ENCODE assay signal across 10 cellular contexts in genomic region chr5:89397096-89397495, GRCh38.
DNase-seq lines count a peak whose midpoint lies in the region; ATAC-seq, FAIRE-seq and TF ChIP-seq lines count a peak whose summit lies in the region.
"Had no signal": no experiment of that assay in that cellular context is flagged by ENCODE, and none has a peak within 500 bp of the region (broad histone marks: within the 10 kb centered on the region; RNA-seq: fewer than 3 reads in every experiment).

No MANE protein-coding gene starts in this region.

- peaks cover 14% of the 10 kb centered on the region; the same call in 1 of the 2 replicates for H3F3A ChIP-seq in GM23248 (ENCODE audit: insufficient read depth)
- peaks cover 11% of the 10 kb centered on the region for H3F3A ChIP-seq in MM.1S (ENCODE audit: insufficient read depth, low read length)

- H3K4me1 ChIP-seq in GM23248 (ENCODE audit: insufficient read depth) (peaks cover 28% of the 10 kb centered on the region), MM.1S (ENCODE audit: low read length) (peaks cover 17% of the 10 kb centered on the region), left lung (peaks cover 0 to 20% of the 10 kb centered on the region in 2 donors), HAP-1 (peaks cover 4% of the 10 kb centered on the region; the same call in 1 of the 2 replicates)
- H3K4me1 ChIP-seq in effector memory CD4-positive, alpha-beta T cell (ENCODE audit: control insufficient read depth, insufficient read depth, low read length, poor library complexity, severe bottlenecking): no peaks in the 10 kb centered on the region

- H3K27me3 ChIP-seq in GM23248 (replicated peaks; ENCODE audit: insufficient read depth) (no peaks in the 10 kb centered on the region), MM.1S (replicated peaks; ENCODE audit: insufficient read depth, low read length) (no peaks in the 10 kb centered on the region), left lung (no peaks in the 10 kb centered on the region), HAP-1 (ENCODE audit: low read depth) (no peaks in the 10 kb centered on the region)
- no peaks in the 10 kb centered on the region for H3K27me3 ChIP-seq in effector memory CD4-positive, alpha-beta T cell (replicated peaks; ENCODE audit: control insufficient read depth, insufficient read depth, low read length, poor library complexity, severe bottlenecking)

- H3K4me2 ChIP-seq in GM23248 (ENCODE audit: unreplicated experiment) (no peak overlapping the region), MM.1S (ENCODE audit: low read depth, low read length) (peak overlapping the region; percentile 56)

- H3K36me3 Mint-ChIP-seq in activated CD4-positive, alpha-beta T cell treated with anti-CD3 and anti-CD28 coated beads, Interleukin-2, amount 10 ng/mL, durations not matched to agents 7 days and 5 days (ENCODE audit: low read depth): no peaks in the 10 kb centered on the region
- H3K36me3 Mint-ChIP-seq: stimulated activated effector memory CD8-positive, alpha-beta T cell treated with anti-CD3 and anti-CD28 coated beads, Interleukin-12 subunit alpha, Interleukin-12 subunit beta, amount 100 ng/mL, for 72 hours had no signal

- in situ Hi-C loops in GM23248 (cut with MboI): no loop called here
- in situ Hi-C loops in HAP-1 (cut with MboI; ENCODE audit: low sequenced_read_pairs): no loop called here

- H3K79me2 ChIP-seq in GM23248 (ENCODE audit: insufficient read depth) (no peaks in the 10 kb centered on the region), MM.1S (ENCODE audit: low read length) (no peaks in the 10 kb centered on the region)

- intact Hi-C loops in left lung (cut with DNase I): no loop called here

- H3K4me3 ChIP-seq in GM23248 (no peak overlapping the region), MM.1S (ENCODE audit: low read length) (no peak overlapping the region), left lung (no peak overlapping the region), HAP-1 (no peak overlapping the region)
- no peak overlapping the region for H3K4me3 ChIP-seq in effector memory CD4-positive, alpha-beta T cell (ENCODE audit: insufficient read depth, low read depth, low read length, poor library complexity, severe bottlenecking)

- no peak for TF ChIP-seq CTCF in MM.1S (IDR thresholded peaks at IDR 0.05; ENCODE audit: low read length)
- no peak for TF ChIP-seq CTCF in left lung (IDR thresholded peaks at IDR 0.05)

- no peak overlapping the region for H3K27ac ChIP-seq in GM23248
- peak overlapping the region; percentile 61; the same call in 1 of the 2 replicates for H3K27ac ChIP-seq in MM.1S (ENCODE audit: low read length)
- peak overlapping the region; percentile 8 to 91 for H3K27ac ChIP-seq in left lung
- H3K27ac ChIP-seq in effector memory CD4-positive, alpha-beta T cell (ENCODE audit: insufficient read depth, low read length, poor library complexity, severe bottlenecking): no peak overlapping the region

- H3K9me2 ChIP-seq in GM23248 (ENCODE audit: insufficient read depth): no peaks in the 10 kb centered on the region
- no peaks in the 10 kb centered on the region for H3K9me2 ChIP-seq in MM.1S (replicated peaks; ENCODE audit: insufficient read depth, low read length)

- H3K9me3 Mint-ChIP-seq in activated CD4-positive, alpha-beta T cell treated with anti-CD3 and anti-CD28 coated beads, Interleukin-2, amount 10 ng/mL, durations not matched to agents 7 days and 5 days: no peaks in the 10 kb centered on the region

- H2AFZ ChIP-seq in GM23248 (no peak overlapping the region), MM.1S (ENCODE audit: low read length) (peak overlapping the region; percentile 57)

- H3K9me3 ChIP-seq in GM23248 (ENCODE audit: low read depth) (no peaks in the 10 kb centered on the region), MM.1S (replicated peaks; ENCODE audit: insufficient read depth, low read length) (no peaks in the 10 kb centered on the region), left lung (no peaks in the 10 kb centered on the region), HAP-1 (no peaks in the 10 kb centered on the region)
- H3K9me3 ChIP-seq in effector memory CD4-positive, alpha-beta T cell (ENCODE audit: control insufficient read depth, low read length): no peaks in the 10 kb centered on the region

- POLR2A ChIA-PET in activated CD4-positive, alpha-beta T cell treated with anti-CD3 and anti-CD28 coated beads, Interleukin-2, amount 10 ng/mL, durations not matched to agents 7 days and 5 days (lab: Charles Lee): no interaction called here

- H3K36me3 ChIP-seq in GM23248 (ENCODE audit: low read depth): no peaks in the 10 kb centered on the region
- no peaks in the 10 kb centered on the region for H3K36me3 ChIP-seq in MM.1S (replicated peaks; ENCODE audit: insufficient read depth, low read length)
- no peaks in the 10 kb centered on the region for H3K36me3 ChIP-seq in left lung
- H3K36me3 ChIP-seq in HAP-1 (replicated peaks): no peaks in the 10 kb centered on the region
- no peaks in the 10 kb centered on the region for H3K36me3 ChIP-seq in effector memory CD4-positive, alpha-beta T cell (ENCODE audit: control insufficient read depth, insufficient read depth, low read length)

- DNase-seq in GM18507 (ENCODE audit: extremely low spot score, insufficient read length, low read depth) (no peak), GM23248 (peak; percentile 29), MM.1S (no peak), left lung (no peak), HAP-1 (ENCODE audit: low spot score in 2 of 2) (no peak), NCI-H748 treated with DMSO at 0.1 percent for 48 hours (lab: John Stamatoyannopoulos, UW) (no peak)
- no peak for DNase-seq in effector memory CD4-positive, alpha-beta T cell
- DNase-seq in activated CD4-positive, alpha-beta T cell treated with anti-CD3 and anti-CD28 coated beads, Interleukin-2, amount 10 ng/mL, durations not matched to agents 7 days and 5 days: no peak

- no peak overlapping the region for H3K9ac ChIP-seq in GM23248
- H3K9ac ChIP-seq in MM.1S (ENCODE audit: low read length): 0 out of 2 replicates have a peak overlapping the region, but pooled peaks have one; percentile 10

- H3K27ac Mint-ChIP-seq in activated CD4-positive, alpha-beta T cell treated with anti-CD3 and anti-CD28 coated beads, Interleukin-2, amount 10 ng/mL, durations not matched to agents 7 days and 5 days: no peak overlapping the region
- H3K27ac Mint-ChIP-seq: stimulated activated effector memory CD8-positive, alpha-beta T cell treated with anti-CD3 and anti-CD28 coated beads, Interleukin-12 subunit alpha, Interleukin-12 subunit beta, amount 100 ng/mL, for 72 hours had no signal

- H4K20me1 ChIP-seq in GM23248 (ENCODE audit: insufficient read depth): no peaks in the 10 kb centered on the region
- no peaks in the 10 kb centered on the region for H4K20me1 ChIP-seq in MM.1S (ENCODE audit: insufficient read depth, low read length)

- peak; percentile 73 for ATAC-seq in left lung
- ATAC-seq: stimulated activated effector memory CD8-positive, alpha-beta T cell treated with anti-CD3 and anti-CD28 coated beads, Interleukin-12 subunit alpha, Interleukin-12 subunit beta, amount 100 ng/mL, for 72 hours had no signal

- CTCF ChIA-PET in activated CD4-positive, alpha-beta T cell treated with anti-CD3 and anti-CD28 coated beads, Interleukin-2, amount 10 ng/mL, durations not matched to agents 7 days and 5 days (lab: Charles Lee): no interaction called here

- peak; percentile 59 for FAIRE-seq in GM18507 (lab: Jason Lieb, UNC)
- FAIRE-seq: astrocyte had no signal

- 94 to 97% methylated on average over 1 of the region's 1 CpG for WGBS in GM23248 (ENCODE audit: low coverage in 1 of 2, low lambda C conversion rate in 2 of 2, missing lambda C conversion rate in 2 of 2), 2 experiments

- H3K27me3 Mint-ChIP-seq in activated CD4-positive, alpha-beta T cell treated with anti-CD3 and anti-CD28 coated beads, Interleukin-2, amount 10 ng/mL, durations not matched to agents 7 days and 5 days: no peaks in the 10 kb centered on the region

- no peak overlapping the region for H3K4me3 Mint-ChIP-seq in activated CD4-positive, alpha-beta T cell treated with anti-CD3 and anti-CD28 coated beads, Interleukin-2, amount 10 ng/mL, durations not matched to agents 7 days and 5 days
- H3K4me3 Mint-ChIP-seq: stimulated activated effector memory CD8-positive, alpha-beta T cell treated with anti-CD3 and anti-CD28 coated beads, Interleukin-12 subunit alpha, Interleukin-12 subunit beta, amount 100 ng/mL, for 72 hours had no signal

- H3K4me1 Mint-ChIP-seq in activated CD4-positive, alpha-beta T cell treated with anti-CD3 and anti-CD28 coated beads, Interleukin-2, amount 10 ng/mL, durations not matched to agents 7 days and 5 days: peaks cover 15% of the 10 kb centered on the region
- H3K4me1 Mint-ChIP-seq: stimulated activated effector memory CD8-positive, alpha-beta T cell treated with anti-CD3 and anti-CD28 coated beads, Interleukin-12 subunit alpha, Interleukin-12 subunit beta, amount 100 ng/mL, for 72 hours had no signal

Comparison
In these comparisons a context has a peak if more than half of its experiments do, and no peak if none do; other contexts are left out.
1. H3K27ac ChIP-seq: peak in MM.1S (single experiment) and left lung (2 of 2); none in GM23248 (single experiment) and effector memory CD4-positive, alpha-beta T cell (single experiment).